In the genomic region with DNA sequence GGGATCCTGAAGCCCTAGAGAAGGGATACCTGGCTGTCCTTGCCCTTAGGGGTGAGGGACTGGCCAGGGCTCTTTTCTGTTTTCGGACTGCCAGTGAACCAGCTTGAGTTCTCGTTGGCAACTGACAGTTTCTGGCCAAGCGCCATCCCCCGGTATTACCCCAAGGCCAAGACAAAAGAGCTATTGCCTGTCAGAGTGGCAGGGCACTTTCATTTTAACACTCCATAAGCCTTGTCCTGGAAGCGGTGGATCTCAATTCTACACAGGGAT, we compare ENCODE assay signal across 10 cellular contexts. TPM values are rescaled to one million over a fixed set of nuclear protein-coding genes. Genes with fewer than 3 reads are reported as not detected.
DNase-seq lines count a peak whose midpoint lies in the region; ATAC-seq and TF ChIP-seq lines count a peak whose summit lies in the region.
"Had no signal": no experiment of that assay in that cellular context is flagged by ENCODE, and none has a peak within 500 bp of the region (broad histone marks: within the 10 kb centered on the region; RNA-seq: fewer than 3 reads in every experiment).

No MANE protein-coding gene starts in this region.

- H3K4me1 ChIP-seq in NT2/D1 (ENCODE audit: insufficient read depth, insufficient read length) (no peaks in the 10 kb centered on the region), hepatocyte (ENCODE audit: insufficient read depth) (peaks cover 3% of the 10 kb centered on the region), thyroid gland (peaks cover 12 to 17% of the 10 kb centered on the region in 2 donors), BE2C (no peaks in the 10 kb centered on the region)
- H3K4me1 ChIP-seq: prostate gland had no signal

- H3K4me3 Mint-ChIP-seq in activated T-cell treated with anti-CD3 and anti-CD28 coated beads, Interleukin-2, amount 50 U/mL, for 72 hours = peak overlapping the region; percentile 79 to 88

- H3K27me3 ChIP-seq in NT2/D1 (ENCODE audit: insufficient read depth, insufficient read length) (peaks cover 16% of the 10 kb centered on the region), hepatocyte (peaks cover 67% of the 10 kb centered on the region), thyroid gland (no peaks in the 10 kb centered on the region), BE2C (peaks cover 48% of the 10 kb centered on the region)

- no peak for DNase-seq in activated T-cell treated with anti-CD3 and anti-CD28 coated beads, Interleukin-2, amount 50 U/mL, for 72 hours
- no peak for DNase-seq in activated T-cell treated with anti-CD3 and anti-CD28 coated beads, Interleukin-2, amount 50 U/mL, for 1 hour
- no peak for DNase-seq in NT2/D1 (ENCODE audit: low read depth, low spot score)
- DNase-seq in hepatocyte (ENCODE audit: low spot score) = no peak
- DNase-seq in thyroid gland = peak; percentile 29 to 47
- no peak for DNase-seq in BE2C
- no peak for DNase-seq in stimulated activated CD8-positive, alpha-beta memory T cell treated with anti-CD3 and anti-CD28 coated beads, Interleukin-4, amount 100 ng/mL, for 48 hours
- no peak for DNase-seq in activated naive CD4-positive, alpha-beta T cell treated with Interleukin-2 at 50 U/mL for 16 hours

- H3K27me3 Mint-ChIP-seq in activated T-cell treated with anti-CD3 and anti-CD28 coated beads, Interleukin-2, amount 50 U/mL, for 72 hours (ENCODE audit: low read depth) = peaks cover 69% of the 10 kb centered on the region

- peaks cover 3 to 6% of the 10 kb centered on the region in 2 donors for H3K36me3 Mint-ChIP-seq in activated T-cell treated with anti-CD3 and anti-CD28 coated beads, Interleukin-2, amount 50 U/mL, for 72 hours (ENCODE audit: insufficient read depth in 2 of 2)

- H3K9me3 Mint-ChIP-seq in activated T-cell treated with anti-CD3 and anti-CD28 coated beads, Interleukin-2, amount 50 U/mL, for 72 hours = no peaks in the 10 kb centered on the region

- H4K20me1 ChIP-seq in hepatocyte (ENCODE audit: insufficient read depth, poor library complexity, severe bottlenecking) = no peaks in the 10 kb centered on the region

- H3K9ac ChIP-seq in NT2/D1 (ENCODE audit: insufficient read length, low read depth) = no peak overlapping the region

- H3K36me3 ChIP-seq in NT2/D1 (ENCODE audit: insufficient read depth, insufficient read length, low read length) = peaks cover 24% of the 10 kb centered on the region
- no peaks in the 10 kb centered on the region for H3K36me3 ChIP-seq in hepatocyte (replicated peaks; ENCODE audit: insufficient read depth, low read depth)
- H3K36me3 ChIP-seq in thyroid gland = no peaks in the 10 kb centered on the region
- H3K36me3 ChIP-seq in BE2C = no peaks in the 10 kb centered on the region
- H3K36me3 ChIP-seq: prostate gland had no signal

- H3K9me2 ChIP-seq in hepatocyte (replicated peaks; ENCODE audit: insufficient read depth) = no peaks in the 10 kb centered on the region

- peak overlapping the region; percentile 89 for H3K27ac ChIP-seq in hepatocyte
- H3K27ac ChIP-seq in thyroid gland = no peak overlapping the region
- H3K27ac ChIP-seq: prostate gland had no signal

- H3K27ac Mint-ChIP-seq in activated T-cell treated with anti-CD3 and anti-CD28 coated beads, Interleukin-2, amount 50 U/mL, for 72 hours = no peak overlapping the region

- intact Hi-C loops in thyroid gland (cut with DNase I) = no loop called here

- 27% methylated on average over 5 of the region's 5 CpGs for WGBS in hepatocyte (ENCODE audit: low lambda C conversion rate, missing lambda C conversion rate)
- WGBS in thyroid gland, 2 donors = 20 to 25% methylated on average over 5 of the region's 5 CpGs

- peak overlapping the region; percentile 81 for H3K4me2 ChIP-seq in hepatocyte

- H3K4me1 Mint-ChIP-seq in activated T-cell treated with anti-CD3 and anti-CD28 coated beads, Interleukin-2, amount 50 U/mL, for 72 hours (ENCODE audit: low read depth) = peaks cover 27% of the 10 kb centered on the region

- TF ChIP-seq CTCF in hepatocyte (IDR thresholded peaks at IDR 0.05; ENCODE audit: poor library complexity) (no peak), thyroid gland (IDR thresholded peaks at IDR 0.05) (no peak), BE2C (IDR thresholded peaks at IDR 0.05; ENCODE audit: low read depth, low read length) (no peak)

- H3K4me3 ChIP-seq in NT2/D1 (ENCODE audit: insufficient read length, low read depth) (peak overlapping the region; percentile 90), hepatocyte (no peak overlapping the region), thyroid gland (replicated peaks in 1 of 3) (no peak overlapping the region), BE2C (ENCODE audit: low read depth, low read length) (no peak overlapping the region)

- ATAC-seq in activated T-cell treated with anti-CD3 and anti-CD28 coated beads, Interleukin-2, amount 50 U/mL, for 72 hours (replicated peaks in 1 of 2) = no peak

- H2AFZ ChIP-seq in hepatocyte = peak overlapping the region; percentile 94

- no peak for TF ChIP-seq POLR2A in thyroid gland (IDR thresholded peaks at IDR 0.05)

- H3K79me2 ChIP-seq in hepatocyte = no peaks in the 10 kb centered on the region

- H3K9me3 ChIP-seq in NT2/D1 (ENCODE audit: insufficient read depth, low read length) (no peaks in the 10 kb centered on the region), hepatocyte (ENCODE audit: low read depth) (no peaks in the 10 kb centered on the region), thyroid gland (no peaks in the 10 kb centered on the region), BE2C (no peaks in the 10 kb centered on the region)
- H3K9me3 ChIP-seq: prostate gland had no signal

RNA-seq across cellular contexts. Expression of gene CPXM1, which starts 1.0 kb away (rescaled TPM):
- total RNA-seq in activated T-cell treated with anti-CD3 and anti-CD28 coated beads, Interleukin-2, amount 50 U/mL, for 72 hours = 1 to 10 TPM; 4.0 to 4.4 TPM
- total RNA-seq in hepatocyte (47.9 and 57.8 TPM in 2 replicates), thyroid gland (10 to 100 TPM in 3 of 4 donors, 1 to 10 TPM in 1; 1.3 to 38.5 (median 16.5) TPM)
- 66.3 and 82.5 TPM in 2 replicates for polyA plus RNA-seq in hepatocyte
- 15.6 TPM for polyA plus RNA-seq in BE2C (2012; ENCODE audit: insufficient read depth, insufficient read length, low read depth)

RNA-seq across cellular contexts. Expression of gene C20orf141, which starts 13.4 kb away (rescaled TPM):
- not detected for total RNA-seq in activated T-cell treated with anti-CD3 and anti-CD28 coated beads, Interleukin-2, amount 50 U/mL, for 72 hours
- total RNA-seq in hepatocyte (not detected in 2 replicates), thyroid gland (not detected)
- polyA plus RNA-seq in hepatocyte = 0.68 TPM in 1 of 2 replicates, not detected in the other
- polyA plus RNA-seq in BE2C (2012; ENCODE audit: insufficient read depth, insufficient read length, low read depth) = not detected
- total RNA-seq: T-helper 2 cell treated with Interferon-gamma antibody and Interleukin-4, amounts not matched to agents 100 ng/mL and 5 ng/mL, for 36 hours had no signal

RNA-seq across cellular contexts. Expression of gene TMEM239, which starts 14.8 kb away (rescaled TPM):
- not detected for total RNA-seq in activated T-cell treated with anti-CD3 and anti-CD28 coated beads, Interleukin-2, amount 50 U/mL, for 72 hours
- total RNA-seq in hepatocyte (not detected in 2 replicates), thyroid gland (not detected)
- not detected in 2 replicates for polyA plus RNA-seq in hepatocyte
- not detected for polyA plus RNA-seq in BE2C (2012; ENCODE audit: insufficient read depth, insufficient read length, low read depth)
- total RNA-seq: prostate gland; T-helper 2 cell treated with Interferon-gamma antibody and Interleukin-4, amounts not matched to agents 100 ng/mL and 5 ng/mL, for 36 hours had no signal

RNA-seq across cellular contexts. Expression of gene PCED1A, which starts 39.1 kb away (rescaled TPM):
- 10 to 100 TPM; 52.8 to 58.9 TPM for total RNA-seq in activated T-cell treated with anti-CD3 and anti-CD28 coated beads, Interleukin-2, amount 50 U/mL, for 72 hours
- total RNA-seq in hepatocyte (36.8 and 43.0 TPM in 2 replicates), thyroid gland (10 to 100 TPM; 38.0 to 95.9 (median 63.4) TPM)
- 41.2 and 54.2 TPM in 2 replicates for polyA plus RNA-seq in hepatocyte
- polyA plus RNA-seq in BE2C (2012; ENCODE audit: insufficient read depth, insufficient read length, low read depth) = 24.0 TPM

RNA-seq across cellular contexts. Expression of gene VPS16, which starts 39.2 kb away (rescaled TPM):
- 10 to 100 TPM; 54.3 to 60.7 TPM for total RNA-seq in activated T-cell treated with anti-CD3 and anti-CD28 coated beads, Interleukin-2, amount 50 U/mL, for 72 hours
- total RNA-seq in hepatocyte (28.5 and 34.6 TPM in 2 replicates), thyroid gland (10 to 100 TPM; 26.7 to 44.9 (median 43.4) TPM)
- 38.1 and 42.9 TPM in 2 replicates for polyA plus RNA-seq in hepatocyte
- 25.7 TPM for polyA plus RNA-seq in BE2C (2012; ENCODE audit: insufficient read depth, insufficient read length, low read depth)

Comparison
In these comparisons a context has a peak if more than half of its experiments do, and no peak if none do; other contexts are left out.
1. DNase-seq: peak in thyroid gland (2 of 2); none in activated T-cell treated with anti-CD3 and anti-CD28 coated beads, Interleukin-2, amount 50 U/mL, for 72 hours (0 of 2), activated T-cell treated with anti-CD3 and anti-CD28 coated beads, Interleukin-2, amount 50 U/mL, for 1 hour (single experiment), NT2/D1 (single experiment), hepatocyte (single experiment), BE2C (single experiment), stimulated activated CD8-positive, alpha-beta memory T cell treated with anti-CD3 and anti-CD28 coated beads, Interleukin-4, amount 100 ng/mL, for 48 hours (single experiment) and activated naive CD4-positive, alpha-beta T cell treated with Interleukin-2 at 50 U/mL for 16 hours (single experiment).